Comparison of ENCODE assay signal across 8 cellular contexts in the genomic region with DNA sequence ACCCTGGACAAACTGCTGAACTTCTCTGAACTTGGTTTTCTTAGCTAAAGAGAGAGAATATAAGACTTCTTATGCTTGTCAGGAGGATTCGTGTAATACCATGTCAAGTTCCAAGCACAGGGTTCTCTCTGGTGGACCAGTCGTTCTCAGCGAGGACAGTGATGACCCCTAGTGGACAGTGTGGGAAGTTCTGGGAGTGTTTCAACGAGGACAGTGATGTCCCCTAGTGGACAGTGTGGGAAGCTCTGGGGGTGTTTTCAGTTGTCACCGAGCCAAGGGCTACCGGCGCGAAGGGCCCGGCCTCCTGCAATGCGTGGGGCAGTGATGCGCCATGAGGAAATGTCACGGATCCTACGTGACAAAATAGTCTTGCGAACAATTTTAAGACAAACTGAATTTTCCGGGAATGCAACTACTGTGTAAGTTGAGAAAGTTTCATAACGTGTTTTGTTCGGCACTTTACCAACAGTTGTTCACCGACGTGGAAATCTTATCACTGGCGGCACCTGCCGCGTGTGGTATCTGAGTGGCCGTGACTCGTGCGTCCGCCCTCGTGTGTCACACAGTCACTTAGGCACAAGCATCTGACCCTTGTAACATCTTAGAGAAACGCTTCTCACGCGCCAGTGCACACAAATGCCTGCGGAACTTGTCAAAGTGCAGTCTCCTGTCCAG. TPM values are rescaled to one million over a fixed set of nuclear protein-coding genes. Genes with fewer than 3 reads are reported as not detected.
DNase-seq lines count a peak whose midpoint lies in the region; ATAC-seq and TF ChIP-seq lines count a peak whose summit lies in the region.

No MANE protein-coding gene starts in this region.

- no peaks in the 10 kb centered on the region for H3K9me3 ChIP-seq in adipocyte (ENCODE audit: control insufficient read depth, low read length)

- H3K36me3 ChIP-seq in adipocyte (ENCODE audit: control insufficient read depth, insufficient read depth, low read length, severe bottlenecking): no peaks in the 10 kb centered on the region

- peaks cover 20% of the 10 kb centered on the region for H3K4me1 ChIP-seq in adipocyte (ENCODE audit: control insufficient read depth, insufficient read depth, low read length)

- no peaks in the 10 kb centered on the region for H3K27me3 ChIP-seq in adipocyte (replicated peaks; ENCODE audit: control insufficient read depth, insufficient read depth, low read length)

- peak; percentile 90 for ATAC-seq in HG02870 (IDR thresholded peaks at IDR 0.05; ENCODE audit: unreplicated experiment)
- peak; percentile 90 to 92 for ATAC-seq in left cardiac atrium
- no peak for ATAC-seq in HG03439 (IDR thresholded peaks at IDR 0.05; ENCODE audit: unreplicated experiment)

- DNase-seq in GM13976 (ENCODE audit: low spot score): peak; percentile 91
- peak; percentile 81 for DNase-seq in NCI-H146 treated with DMSO at 0.1 percent for 48 hours (lab: John Stamatoyannopoulos, UW; ENCODE audit: unreplicated experiment)
- DNase-seq in SW480 (ENCODE audit: low spot score): peak; percentile 89
- DNase-seq in adipocyte (ENCODE audit: low read depth): peak; percentile 97
- peak; percentile 86 for DNase-seq in left cardiac atrium
- DNase-seq in retina: peak; percentile 92

- no peak overlapping the region for H3K9ac ChIP-seq in adipocyte (ENCODE audit: low read length)

- H3K4me3 ChIP-seq in adipocyte (ENCODE audit: low read length): no peak overlapping the region

- TF ChIP-seq CTCF in GM13976 (IDR thresholded peaks at IDR 0.05; ENCODE audit: borderline replicate concordance, control extremely low read depth, extremely low read depth, insufficient read depth, missing control alignments): peak; percentile 100

- intact Hi-C loops in left cardiac atrium (cut with DNase I): loop anchor here in 1 of 2 donors (2.0 kb wide), 1 partner anchor 292 kb away; no protein-coding TSS in a partner anchor

- in situ Hi-C loops in GM13976 (cut with MboI; ENCODE audit: low sequenced_read_pairs, unreplicated experiment): no loop called here

RNA-seq across cellular contexts. Expression of gene MUC4, which starts 39.3 kb away (rescaled TPM):
- not detected for total RNA-seq in left cardiac atrium

RNA-seq across cellular contexts. Expression of gene TNK2, which starts 57.4 kb away (rescaled TPM):
- 10 to 100 TPM; 47.6 to 50.4 TPM for total RNA-seq in left cardiac atrium
